Comparison of ENCODE assay signal across 1 cellular context in genomic region chr17:62996221-62996620, GRCh38.
A peak's percentile ranks its signal among the peaks of the same experiment; 100 is the strongest.
TF ChIP-seq lines count a peak whose summit lies in the region.

No MANE protein-coding gene starts in this region.

TF ChIP-seq in K562, 482 proteins besides CTCF, POLR2A, EP300 and RAD21 (continued from another document):
- peak; percentile 50; the same call in 1 of the 2 replicates for TF ChIP-seq ZNF407 (IDR thresholded peaks at IDR 0.05; ENCODE audit: low read depth)
- peak; percentile 65 for TF ChIP-seq SPI1 (IDR thresholded peaks at IDR 0.05; ENCODE audit: borderline replicate concordance, low read depth, low read length)
- no peak for TF ChIP-seq CBFA2T3 (IDR thresholded peaks at IDR 0.05)
